21 cellular contexts compared by ENCODE assay signal in the genomic region with DNA sequence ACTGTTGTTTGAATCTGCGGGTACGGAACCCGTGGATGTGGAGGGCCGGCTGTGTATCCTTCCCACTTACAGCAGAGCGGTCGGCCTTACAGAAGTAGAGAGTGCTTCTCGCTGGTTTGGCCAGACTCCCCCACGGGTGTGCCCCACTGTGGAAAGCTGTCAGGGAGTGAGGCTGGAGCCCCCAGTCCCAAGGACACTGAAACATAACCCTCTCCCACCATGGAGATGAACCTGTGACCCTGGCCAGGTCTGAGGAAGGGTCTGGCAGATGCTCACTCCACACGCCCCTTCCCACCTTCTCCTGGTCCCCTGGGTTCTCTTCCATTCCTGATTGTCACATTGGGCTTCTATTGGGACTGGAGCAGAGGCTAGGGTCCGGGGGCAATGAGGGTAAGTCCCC.
"Had no signal": no experiment of that assay in that cellular context is flagged by ENCODE, and none has a peak within 500 bp of the region (broad histone marks: within the 10 kb centered on the region; RNA-seq: fewer than 3 reads in every experiment).

No MANE protein-coding gene starts in this region.

- H3K9ac ChIP-seq: SK-N-SH had no signal

- H3K36me3 ChIP-seq: adrenal gland had no signal

- H2AFZ ChIP-seq: hepatocyte had no signal

- H3K9me3 ChIP-seq: adrenal gland, body of pancreas, SK-N-SH, testis had no signal

- ATAC-seq: activated CD4-positive, CD25-positive, alpha-beta regulatory T cell treated with anti-CD3 and anti-CD28 coated beads, Interleukin-2, amount 50 U/mL, for 24 hours; body of pancreas; left lung; mucosa of descending colon; naive thymus-derived CD8-positive, alpha-beta T cell; stimulated activated naive CD8-positive, alpha-beta T cell treated with anti-CD3 and anti-CD28 coated beads, Interleukin-15, Interleukin-2, amounts not matched to agents 100 U/mL and 50 U/mL, for 24 hours; T-cell had no signal

- H3K4me3 ChIP-seq: adrenal gland, body of pancreas, hepatocyte, left lung, mucosa of descending colon, skin epidermis, testis had no signal

- DNase-seq: activated CD4-positive, alpha-beta T cell treated with anti-CD3 and anti-CD28 coated beads, Interleukin-2, amount 50 U/mL, for 1 hour; activated CD8-positive, alpha-beta memory T cell treated with anti-CD3 and anti-CD28 coated beads for 24 hours; activated naive CD4-positive, alpha-beta T cell treated with anti-CD3 and anti-CD28 coated beads, Interleukin-2, amount 10 ng/mL, durations not matched to agents 7 days and 5 days; adrenal gland; cerebellar nuclear complex; endodermal cell; islet precursor cell; mucosa of descending colon; naive thymus-derived CD8-positive, alpha-beta T cell; SK-N-SH; stimulated activated CD4-positive, alpha-beta T cell treated with anti-CD3 and anti-CD28 coated beads, Interleukin-4, amount 100 ng/mL, for 4 hours; stimulated activated CD8-positive, alpha-beta memory T cell treated with anti-CD3 and anti-CD28 coated beads, Interleukin-4, amount 100 ng/mL, for 48 hours; stimulated activated naive CD8-positive, alpha-beta T cell treated with anti-CD3 and anti-CD28 coated beads, Interleukin-15, Interleukin-2, amounts not matched to agents 100 U/mL and 50 U/mL, for 24 hours; T1000; testis had no signal

- H3K27ac ChIP-seq: adrenal gland, body of pancreas, hepatocyte, left lung, testis had no signal

- H3K4me1 ChIP-seq: adrenal gland, body of pancreas had no signal

- H3K79me2 ChIP-seq: hepatocyte had no signal

- H3K27me3 ChIP-seq: adrenal gland, body of pancreas, hepatocyte, left lung, testis had no signal

- H3K4me2 ChIP-seq: hepatocyte, SK-N-SH had no signal
